8 cellular contexts compared by ENCODE assay signal in genomic region chr12:112937741-112938719, GRCh38. TPM values are rescaled to one million over a fixed set of nuclear protein-coding genes. Genes with fewer than 3 reads are reported as not detected.
A peak's percentile ranks its signal among the peaks of the same experiment; 100 is the strongest.
DNase-seq lines count a peak whose midpoint lies in the region; ATAC-seq, FAIRE-seq and TF ChIP-seq lines count a peak whose summit lies in the region.

OAS3 (plus strand) TSS chr12:112938474; CDS start chr12:112938531, 57 bp downstream.

- ATAC-seq in HG03045 (IDR thresholded peaks at IDR 0.05; ENCODE audit: unreplicated experiment): no peak

- WGBS in H9 (ENCODE audit: extremely low coverage, insufficient read length, low lambda C conversion rate): no CpG with 5 or more reads among the region's 50 CpGs

- H2BK15ac ChIP-seq in H9 (ENCODE audit: low read depth, low read length): no peak within 1 kb of the TSS

- H3K27me3 Mint-ChIP-seq in H9 (ENCODE audit: low read depth): peaks cover 32% of the 10 kb centered on the region

- H3K4me1 ChIP-seq in H9 (ENCODE audit: insufficient read depth, low read length) (no peaks in the 10 kb centered on the region), endothelial cell of umbilical vein (ENCODE audit: control insufficient read depth, extremely low read depth, insufficient read depth, low read length) (peaks cover 5% of the 10 kb centered on the region)

- H3K4me2 ChIP-seq in H9 (ENCODE audit: insufficient read depth, insufficient read length, low read length): peak within 1 kb of the TSS; percentile 58
- H3K4me2 ChIP-seq in endothelial cell of umbilical vein (ENCODE audit: insufficient read depth, low read length): peak within 1 kb of the TSS; percentile 77

- TF ChIP-seq CTCF in H9 (conservative IDR thresholded peaks at IDR 0.05) (no peak), endothelial cell of umbilical vein (IDR thresholded peaks at IDR 0.05; ENCODE audit: extremely low read depth in 1 of 2, insufficient read depth in 1 of 2, low read depth in 1 of 2, low read length in 2 of 2) (no peak)

- no peaks in the 10 kb centered on the region for H3K36me3 Mint-ChIP-seq in H9 (ENCODE audit: insufficient read depth in 1 of 3, low read depth in 3 of 3)

- H2AFZ ChIP-seq in H9 (ENCODE audit: low read length): no peak within 1 kb of the TSS
- peak within 1 kb of the TSS; percentile 76 for H2AFZ ChIP-seq in endothelial cell of umbilical vein (ENCODE audit: low read depth, low read length)

- H2BK12ac ChIP-seq in H9 (ENCODE audit: insufficient read length, low read depth, low read length): no peak within 1 kb of the TSS

- H3K18ac ChIP-seq in H9 (ENCODE audit: insufficient read length, low read depth, low read length): peak within 1 kb of the TSS; percentile 39

- CTCF ChIA-PET in endothelial cell of umbilical vein (lab: Charles Lee): interaction anchor here (0.7 to 2.1 kb wide), 8 partner anchors 11 to 154 kb away, joined by 3 to 15 read pairs (median 4); partner anchors contain the start of gene OAS2

- H3K36me3 ChIP-seq in endothelial cell of umbilical vein (ENCODE audit: control insufficient read depth in 2 of 2, extremely low read depth in 1 of 2, insufficient read depth in 2 of 2, low read length in 2 of 2): no peaks in the 10 kb centered on the region

- no peak within 1 kb of the TSS for H2BK120ac ChIP-seq in H9 (ENCODE audit: low read depth, low read length, poor library complexity, severe bottlenecking)

- H3K23me2 ChIP-seq in H9 (ENCODE audit: insufficient read length, low read depth, low read length, poor library complexity, severe bottlenecking): peaks cover 8% of the 10 kb centered on the region

- H4K20me1 ChIP-seq in H9 (ENCODE audit: control insufficient read depth, insufficient read depth, insufficient read length): no peaks in the 10 kb centered on the region
- H4K20me1 ChIP-seq in endothelial cell of umbilical vein (replicated peaks; ENCODE audit: control insufficient read depth, extremely low read depth, insufficient read depth, low read length): no peaks in the 10 kb centered on the region

- H3K9me3 Mint-ChIP-seq in H9: no peaks in the 10 kb centered on the region; a peak in 1 of 5 replicates

- H3K27ac ChIP-seq in H9 (ENCODE audit: insufficient read length, low read depth, low read length) (no peak within 1 kb of the TSS), endothelial cell of umbilical vein (ENCODE audit: insufficient read depth, low read depth, low read length) (no peak within 1 kb of the TSS)

- H3K27me3 ChIP-seq in H9 (ENCODE audit: insufficient read depth, low read length) (no peaks in the 10 kb centered on the region; the same call in 1 of the 2 replicates), endothelial cell of umbilical vein (ENCODE audit: control insufficient read depth in 2 of 2, insufficient read depth in 2 of 2, low read length in 2 of 2) (no peaks in the 10 kb centered on the region)

- no peak within 1 kb of the TSS for H2BK20ac ChIP-seq in H9 (ENCODE audit: low read depth, low read length, poor library complexity, severe bottlenecking)

- no TSS peak for BruUV-seq in endothelial cell of umbilical vein (replicated peaks; lab: Mats Ljungman, UMichigan)

- no peak within 1 kb of the TSS for H4K8ac ChIP-seq in H9 (replicated peaks; ENCODE audit: insufficient read length, low read depth, low read length)

- peak within 1 kb of the TSS; percentile 51; the same call in 1 of the 2 replicates for H3K14ac ChIP-seq in H9 (ENCODE audit: insufficient read depth, low read length)

- no peak within 1 kb of the TSS for H2BK5ac ChIP-seq in H9 (ENCODE audit: insufficient read length, low read length)

- no peak within 1 kb of the TSS for H3K23ac ChIP-seq in H9 (ENCODE audit: insufficient read length, low read depth, low read length)

- dilution Hi-C loops in endothelial cell of umbilical vein (cut with MboI; ENCODE audit: extremely low pct_ligation_motif_present, low sequenced_read_pairs): no loop called here

- H4K5ac ChIP-seq in H9 (ENCODE audit: insufficient read length, low read depth, low read length): no peak within 1 kb of the TSS

- no peak within 1 kb of the TSS for H3K9ac ChIP-seq in H9 (ENCODE audit: extremely low read depth, insufficient read length, low read length)
- H3K9ac ChIP-seq in endothelial cell of umbilical vein (replicated peaks; ENCODE audit: extremely low read depth, insufficient read depth, low read length): peak within 1 kb of the TSS; percentile 50

- peak within 1 kb of the TSS; percentile 45 to 68 (median 57) for H3K4me3 ChIP-seq in endothelial cell of umbilical vein (replicated peaks in 1 of 3; ENCODE audit: insufficient read depth in 1 of 3, low read depth in 1 of 3, low read length in 3 of 3)

- POLR2A ChIA-PET in endothelial cell of umbilical vein (lab: Charles Lee): no interaction called here

- TF ChIP-seq POLR2A in endothelial cell of umbilical vein (IDR thresholded peaks at IDR 0.05; ENCODE audit: low read depth, low read length): no peak

- H3K56ac ChIP-seq in H9 (ENCODE audit: insufficient read length, low read depth, low read length): no peak within 1 kb of the TSS

- H3K79me2 ChIP-seq in H9 (ENCODE audit: insufficient read depth, low read length) (no peaks in the 10 kb centered on the region), endothelial cell of umbilical vein (ENCODE audit: control insufficient read depth, insufficient read depth, low read length) (no peaks in the 10 kb centered on the region)

- H3K4me1 Mint-ChIP-seq in H9: peaks cover 4 to 18% of the 10 kb centered on the region in 2 experiments

- H4K91ac ChIP-seq in H9 (ENCODE audit: insufficient read length, low read depth, low read length): no peak within 1 kb of the TSS

- intact Hi-C loops in endothelial cell of umbilical vein (cut with micrococcal nuclease): loop anchor here (1.0 kb wide), 1 partner anchor 36 kb away; no protein-coding TSS in a partner anchor

- H3K9me3 ChIP-seq in H9 (ENCODE audit: control insufficient read depth, low read depth, low read length) (no peaks in the 10 kb centered on the region), endothelial cell of umbilical vein (replicated peaks; ENCODE audit: control insufficient read depth, insufficient read depth, low read length) (no peaks in the 10 kb centered on the region)

- peak within 1 kb of the TSS; percentile 54 to 66 for H3K4me3 Mint-ChIP-seq in H9

- H2AK5ac ChIP-seq in H9 (ENCODE audit: insufficient read length, low read length): no peak within 1 kb of the TSS

- no peak within 1 kb of the TSS for H3T11ph ChIP-seq in H9 (ENCODE audit: low read length)

- FAIRE-seq in endothelial cell of umbilical vein (lab: Jason Lieb, UNC): peak; percentile 71

- no peaks in the 10 kb centered on the region for H3K9me1 ChIP-seq in endothelial cell of umbilical vein (replicated peaks; ENCODE audit: control insufficient read depth, extremely low read depth, insufficient read depth, low read length)

- no peak within 1 kb of the TSS for H3K4ac ChIP-seq in H9 (ENCODE audit: low read depth, low read length)

- H3K27ac Mint-ChIP-seq in H9: peak within 1 kb of the TSS in 1 of 3 experiments; percentile 9; a peak in 1 of 7 replicates

- no peaks in the 10 kb centered on the region for H3K79me1 ChIP-seq in H9 (ENCODE audit: insufficient read depth, low read depth, low read length, poor library complexity, severe bottlenecking)

- DNase-seq in D341Med (ENCODE audit: low spot score): peak; percentile 62
- DNase-seq in H9: peak; percentile 58
- peak; percentile 79 for DNase-seq in NCI-H748 (lab: John Stamatoyannopoulos, UW; ENCODE audit: unreplicated experiment)
- peak; percentile 6 for DNase-seq in activated CD8-positive, alpha-beta memory T cell treated with anti-CD3 and anti-CD28 coated beads, Interleukin-2, amount 50 U/mL, for 24 hours (ENCODE audit: extremely low read depth)
- DNase-seq in endothelial cell of umbilical vein (ENCODE audit: low read depth, low spot score): peak; percentile 57
- DNase-seq in midbrain (lab: John Stamatoyannopoulos, UW): peak; percentile 45
- DNase-seq in stimulated activated CD8-positive, alpha-beta memory T cell treated with anti-CD3 and anti-CD28 coated beads, Interleukin-15, amount 100 ng/mL, for 48 hours (ENCODE audit: low read depth in 2 of 2): peak; percentile 33 to 47

TF ChIP-seq in endothelial cell of umbilical vein, 7 proteins besides CTCF, POLR2A, EP300 and RAD21:
- TF ChIP-seq GATA2 (IDR thresholded peaks at IDR 0.05; ENCODE audit: insufficient read depth, insufficient read length, low read depth, low read length): no peak
- TF ChIP-seq POLR2AphosphoS5 (IDR thresholded peaks at IDR 0.05; ENCODE audit: insufficient read depth, low read depth, low read length): no peak
- no peak for TF ChIP-seq EZH2 (IDR thresholded peaks at IDR 0.05; ENCODE audit: borderline replicate concordance, low read depth, low read length, severe bottlenecking)
- TF ChIP-seq JUN (IDR thresholded peaks at IDR 0.05; ENCODE audit: borderline replicate concordance, insufficient read depth, insufficient read length, low read depth): no peak
- TF ChIP-seq MAX (IDR thresholded peaks at IDR 0.05; ENCODE audit: insufficient read depth, insufficient read length): no peak
- TF ChIP-seq MYC (IDR thresholded peaks at IDR 0.05; ENCODE audit: low read depth, low read length): no peak

RNA-seq across cellular contexts. Expression of gene OAS3, which starts in this region (rescaled TPM):
- total RNA-seq in H9 (2021) (0.70 and 0.81 TPM in 2 replicates), endothelial cell of umbilical vein (15.9 and 19.8 TPM in 2 replicates)
- 13.1 and 15.7 TPM in 2 replicates for polyA plus RNA-seq in endothelial cell of umbilical vein
- 8.4 TPM in 2 replicates for polyA plus RNA-seq in endothelial cell of umbilical vein (2011; cell fraction: cytosol; rRNA removed)
- 12.6 and 13.4 TPM in 2 replicates for polyA plus RNA-seq in endothelial cell of umbilical vein (2011; cell fraction: nucleus; rRNA removed)
- 11.0 and 14.9 TPM in 2 replicates for polyA plus RNA-seq in endothelial cell of umbilical vein (2012)
- 25.8 and 31.3 TPM in 2 replicates for polyA minus RNA-seq in endothelial cell of umbilical vein
- polyA minus RNA-seq in endothelial cell of umbilical vein (2011; cell fraction: cytosol; rRNA and poly(A)+ RNA removed): 25.1 TPM
- 8.3 and 8.7 TPM in 2 replicates for polyA minus RNA-seq in endothelial cell of umbilical vein (2011; cell fraction: nucleus; rRNA and poly(A)+ RNA removed)

Comparison
In these comparisons a context has a peak if more than half of its experiments do, and no peak if none do; other contexts are left out.
1. Peak in DNase-seq and H3K4me2 ChIP-seq in H9; RNA of the gene not detected or under 1 TPM.
2. DNase-seq: peak in every context shown above with its lines; median percentile 79 in NCI-H748; 62 in D341Med; 58 in H9; 57 in endothelial cell of umbilical vein; 45 in midbrain; 40 in stimulated activated CD8-positive, alpha-beta memory T cell treated with anti-CD3 and anti-CD28 coated beads, Interleukin-15, amount 100 ng/mL, for 48 hours; 6 in activated CD8-positive, alpha-beta memory T cell treated with anti-CD3 and anti-CD28 coated beads, Interleukin-2, amount 50 U/mL, for 24 hours.